29 cellular contexts compared by ENCODE assay signal in the genomic region with DNA sequence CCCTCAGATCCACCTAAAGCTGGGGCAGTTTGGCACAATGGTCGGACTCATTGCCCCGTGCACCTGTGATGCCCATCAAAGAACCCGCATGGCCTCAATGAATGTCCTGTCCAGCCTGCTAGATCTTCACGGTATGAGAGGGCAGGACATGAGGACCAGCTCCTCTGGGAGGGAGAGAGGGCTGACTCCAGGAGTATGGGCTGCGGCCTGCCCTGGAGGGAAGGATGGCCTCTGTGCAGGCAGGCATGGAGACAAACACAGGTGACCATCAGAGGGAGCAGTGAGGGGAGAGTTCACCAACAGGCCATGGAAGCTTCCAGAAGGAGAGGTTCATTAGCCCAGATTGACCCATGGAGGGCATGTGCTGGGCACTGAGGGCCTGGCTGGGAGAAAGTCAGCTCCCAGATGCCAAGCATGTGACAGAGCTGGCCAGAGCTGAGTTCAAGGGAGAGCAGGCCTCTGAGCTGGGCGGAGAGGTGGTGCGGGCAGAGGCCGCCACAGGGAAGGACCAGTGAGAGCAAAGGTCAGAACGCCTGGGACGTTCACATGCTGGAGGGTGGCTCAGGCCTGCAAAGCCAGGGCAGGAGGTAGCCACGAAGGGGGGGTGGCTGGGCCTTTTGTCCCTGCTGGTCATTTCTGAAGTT. TPM values are rescaled to one million over a fixed set of nuclear protein-coding genes. Genes with fewer than 3 reads are reported as not detected.
A peak's percentile ranks its signal among the peaks of the same experiment; 100 is the strongest.
DNase-seq lines count a peak whose midpoint lies in the region; ATAC-seq, FAIRE-seq and TF ChIP-seq lines count a peak whose summit lies in the region.
"Had no signal": no experiment of that assay in that cellular context is flagged by ENCODE, and none has a peak within 500 bp of the region (broad histone marks: within the 10 kb centered on the region; RNA-seq: fewer than 3 reads in every experiment).

No MANE protein-coding gene starts in this region.

- H3K36me3 ChIP-seq in CD4-positive, alpha-beta memory T cell (ENCODE audit: insufficient read depth, low read length): no peaks in the 10 kb centered on the region

- H3K27ac ChIP-seq in CD4-positive, alpha-beta memory T cell (ENCODE audit: low read depth, low read length): no peak overlapping the region
- H3K27ac ChIP-seq: skin epidermis had no signal

- H3K4me1 ChIP-seq in CD4-positive, alpha-beta memory T cell (ENCODE audit: insufficient read depth, low read length): no peaks in the 10 kb centered on the region

- no peaks in the 10 kb centered on the region for H3K9me3 Mint-ChIP-seq in chondrocyte (ENCODE audit: low read depth)
- no peaks in the 10 kb centered on the region for H3K9me3 Mint-ChIP-seq in type B pancreatic cell
- no peaks in the 10 kb centered on the region for H3K9me3 Mint-ChIP-seq in CD4-positive, alpha-beta memory T cell
- H3K9me3 Mint-ChIP-seq: neural crest cell had no signal

- no peak for FAIRE-seq in GM12892 (lab: Jason Lieb, UNC)
- FAIRE-seq: G401.6, H54, RCC 7860 had no signal

- H3K4me3 Mint-ChIP-seq in chondrocyte (ENCODE audit: unreplicated experiment) (no peak overlapping the region), type B pancreatic cell (no peak overlapping the region)
- H3K4me3 Mint-ChIP-seq in CD4-positive, alpha-beta memory T cell: no peak overlapping the region
- H3K4me3 Mint-ChIP-seq: CD4-positive, CD25-positive, alpha-beta regulatory T cell; neural crest cell; T-helper 17 cell had no signal

- no peak for ATAC-seq in HG02938 (IDR thresholded peaks at IDR 0.05; ENCODE audit: unreplicated experiment)
- ATAC-seq: stimulated activated naive CD8-positive, alpha-beta T cell treated with anti-CD3 and anti-CD28 coated beads, Interleukin-15, Interleukin-2, amounts not matched to agents 100 U/mL and 50 U/mL, for 24 hours; T-helper 17 cell had no signal

- H3K9me3 ChIP-seq in CD4-positive, alpha-beta memory T cell (ENCODE audit: control insufficient read depth in 1 of 2, low read length in 2 of 2): no peaks in the 10 kb centered on the region

- intact Hi-C loops in CD4-positive, alpha-beta memory T cell (cut with micrococcal nuclease): no loop called here

- POLR2A ChIA-PET in CD4-positive, alpha-beta memory T cell (lab: Charles Lee; ENCODE audit: partially characterized antibody): no interaction called here

- H3K27me3 ChIP-seq in CD4-positive, alpha-beta memory T cell (ENCODE audit: insufficient read depth, low read length): no peaks in the 10 kb centered on the region

- no peak overlapping the region for H3K4me3 ChIP-seq in CD4-positive, alpha-beta memory T cell (ENCODE audit: low read length in 2 of 2)
- H3K4me3 ChIP-seq: skin epidermis had no signal

- H3K4me1 Mint-ChIP-seq in chondrocyte (ENCODE audit: low read depth) (peaks cover 24% of the 10 kb centered on the region), type B pancreatic cell (ENCODE audit: unreplicated experiment) (peaks cover 11% of the 10 kb centered on the region)
- no peaks in the 10 kb centered on the region for H3K4me1 Mint-ChIP-seq in CD4-positive, alpha-beta memory T cell
- H3K4me1 Mint-ChIP-seq: CD4-positive, CD25-positive, alpha-beta regulatory T cell had no signal

- no peak for TF ChIP-seq CTCF in chondrocyte (IDR thresholded peaks at IDR 0.05)
- TF ChIP-seq CTCF in type B pancreatic cell (conservative IDR thresholded peaks at IDR 0.05): no peak

- DNase-seq in activated gamma-delta T cell treated with Interleukin-2 at 50 U/mL for 16 hours: peak; percentile 1
- DNase-seq in activated gamma-delta T cell (lab: John Stamatoyannopoulos, UW): no peak
- no peak for DNase-seq in chondrocyte (ENCODE audit: low spot score)
- peak; percentile 84 for DNase-seq in mesenteric fat pad (ENCODE audit: low spot score)
- DNase-seq in type B pancreatic cell (ENCODE audit: extremely low spot score, unreplicated experiment): peak; percentile 47
- DNase-seq in CD4-positive, alpha-beta memory T cell: no peak
- DNase-seq in GM12892 (ENCODE audit: insufficient read length): no peak
- DNase-seq: activated CD4-positive, alpha-beta T cell treated with anti-CD3 and anti-CD28 coated beads for 4 hours; activated CD8-positive, alpha-beta memory T cell treated with anti-CD3 and anti-CD28 coated beads, Interleukin-2, amount 50 U/mL, for 4 hours; activated naive CD4-positive, alpha-beta T cell; anterior cingulate cortex; caudate nucleus; CD4-positive, CD25-positive, alpha-beta regulatory T cell; KBM-7; MM.1S; NCI-H146; NCI-H510A; stimulated activated CD4-positive, alpha-beta T cell treated with anti-CD3 and anti-CD28 coated beads, Interleukin-4, amount 100 ng/mL, for 24 hours; stimulated activated naive CD8-positive, alpha-beta T cell treated with anti-CD3 and anti-CD28 coated beads, Interleukin-15, Interleukin-2, amounts not matched to agents 100 U/mL and 50 U/mL, for 24 hours; T-helper 17 cell; trophoblast cell had no signal

- H3K27me3 Mint-ChIP-seq in chondrocyte (ENCODE audit: low read depth): peaks cover 6% of the 10 kb centered on the region
- H3K27me3 Mint-ChIP-seq in type B pancreatic cell: peaks cover 6% of the 10 kb centered on the region
- H3K27me3 Mint-ChIP-seq in CD4-positive, alpha-beta memory T cell: peaks cover 0 to 11% of the 10 kb centered on the region in 2 donors

- TF ChIP-seq POLR2A in GM12892 (IDR thresholded peaks at IDR 0.05; ENCODE audit: low read depth, low read length): no peak

- H3K27ac Mint-ChIP-seq in chondrocyte (ENCODE audit: unreplicated experiment): peak overlapping the region; percentile 49
- H3K27ac Mint-ChIP-seq in type B pancreatic cell: no peak overlapping the region
- H3K27ac Mint-ChIP-seq in CD4-positive, alpha-beta memory T cell: peak overlapping the region in 1 of 7 donors; percentile 57
- H3K27ac Mint-ChIP-seq: CD4-positive, CD25-positive, alpha-beta regulatory T cell; T-helper 17 cell had no signal

- CTCF ChIA-PET in CD4-positive, alpha-beta memory T cell (lab: Charles Lee; ENCODE audit: partially characterized antibody): no interaction called here

- H3K36me3 Mint-ChIP-seq in chondrocyte (ENCODE audit: low read depth) (peaks cover 1% of the 10 kb centered on the region), type B pancreatic cell (no peaks in the 10 kb centered on the region)
- H3K36me3 Mint-ChIP-seq in CD4-positive, alpha-beta memory T cell: no peaks in the 10 kb centered on the region
- H3K36me3 Mint-ChIP-seq: CD4-positive, CD25-positive, alpha-beta regulatory T cell had no signal

RNA-seq across cellular contexts. Expression of a gene that starts 36.2 kb away (rescaled TPM):
- total RNA-seq in chondrocyte (6.9 to 9.2 TPM (median 8.2 TPM) in 3 replicates), mesenteric fat pad (0.55 TPM), type B pancreatic cell (ENCODE audit: low replicate concordance) (16.7 and 42.1 TPM in 2 replicates)
- under 1 TPM; 0.19 to 0.44 TPM for total RNA-seq in CD4-positive, alpha-beta memory T cell
- not detected for polyA plus RNA-seq in CD4-positive, alpha-beta memory T cell
- 16.5 TPM for polyA plus RNA-seq in GM12892 (2012; ENCODE audit: missing spikeins)

RNA-seq across cellular contexts. Expression of a gene that starts 40.0 kb away (rescaled TPM):
- total RNA-seq in chondrocyte (not detected in 3 replicates), mesenteric fat pad (not detected), type B pancreatic cell (ENCODE audit: low replicate concordance) (not detected in 2 replicates)
- not detected for total RNA-seq in CD4-positive, alpha-beta memory T cell
- not detected for polyA plus RNA-seq in CD4-positive, alpha-beta memory T cell
- polyA plus RNA-seq in GM12892 (2012; ENCODE audit: missing spikeins): not detected
- total RNA-seq: CD4-positive, CD25-positive, alpha-beta regulatory T cell; dermis microvascular lymphatic vessel endothelial cell; neural crest cell; pulmonary artery endothelial cell; T-helper 17 cell had no signal
- polyA plus RNA-seq: CD4-positive, CD25-positive, alpha-beta regulatory T cell had no signal

RNA-seq across cellular contexts. Expression of a gene that starts 58.0 kb away (rescaled TPM):
- total RNA-seq in chondrocyte (not detected in 3 replicates), mesenteric fat pad (0.32 TPM), type B pancreatic cell (ENCODE audit: low replicate concordance) (0.21 and 0.77 TPM in 2 replicates)
- not detected for total RNA-seq in CD4-positive, alpha-beta memory T cell
- not detected for polyA plus RNA-seq in CD4-positive, alpha-beta memory T cell
- polyA plus RNA-seq in GM12892 (2012; ENCODE audit: missing spikeins): not detected
- total RNA-seq: CD4-positive, CD25-positive, alpha-beta regulatory T cell; dermis microvascular lymphatic vessel endothelial cell; neural crest cell; pulmonary artery endothelial cell; T-helper 17 cell had no signal
- polyA plus RNA-seq: CD4-positive, CD25-positive, alpha-beta regulatory T cell had no signal

Comparison
In these comparisons a context has a peak if more than half of its experiments do, and no peak if none do; other contexts are left out.
1. DNase-seq: peak in activated gamma-delta T cell treated with Interleukin-2 at 50 U/mL for 16 hours (single experiment), mesenteric fat pad (single experiment) and type B pancreatic cell (single experiment); none in activated gamma-delta T cell (single experiment), chondrocyte (single experiment), CD4-positive, alpha-beta memory T cell (0 of 5) and GM12892 (single experiment).